In the genomic region with DNA sequence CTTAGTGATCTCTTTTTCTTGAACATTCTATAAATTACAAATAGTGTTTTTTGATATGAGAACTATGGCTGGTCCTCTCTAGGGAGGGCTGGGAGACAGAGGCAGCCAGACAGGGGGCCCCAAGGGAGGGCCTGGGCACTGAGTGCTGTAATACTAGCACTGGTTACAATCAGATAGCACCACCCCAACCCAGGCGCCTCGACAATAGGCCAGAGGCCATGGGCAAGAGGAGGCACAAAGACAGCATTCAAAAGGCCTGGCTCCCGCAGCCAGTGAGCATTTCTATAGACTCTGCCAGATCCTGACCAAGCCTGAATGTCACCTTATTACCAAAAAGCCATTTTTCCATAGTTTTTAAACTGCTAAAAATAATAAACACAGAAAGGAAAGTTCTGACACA, we compare ENCODE assay signal across 19 cellular contexts.
"Had no signal": no experiment of that assay in that cellular context is flagged by ENCODE, and none has a peak within 500 bp of the region (broad histone marks: within the 10 kb centered on the region; RNA-seq: fewer than 3 reads in every experiment).

No MANE protein-coding gene starts in this region.

- H3K36me3 ChIP-seq: brain microvascular endothelial cell, prostate gland, thyroid gland had no signal

- H3K27me3 ChIP-seq: brain microvascular endothelial cell, esophagus muscularis mucosa, hepatocyte, right lobe of liver, thyroid gland had no signal

- H3K27ac ChIP-seq: brain microvascular endothelial cell, esophagus muscularis mucosa, hepatocyte, prostate gland, right lobe of liver, thyroid gland had no signal

- DNase-seq: activated CD4-positive, alpha-beta T cell treated with anti-CD3 and anti-CD28 coated beads for 48 hours; activated CD4-positive, CD25-positive, alpha-beta regulatory T cell; activated CD8-positive, alpha-beta T cell treated with anti-CD3 and anti-CD28 coated beads for 36 hours; activated naive CD4-positive, alpha-beta T cell; activated naive CD8-positive, alpha-beta T cell treated with anti-CD3 and anti-CD28 coated beads for 36 hours; activated T-cell treated with anti-CD3 and anti-CD28 coated beads, Interleukin-2, amount 50 U/mL, for 1 hour; amniotic stem cell; brain microvascular endothelial cell; cortex of kidney; effector CD8-positive, alpha-beta T cell; nephron progenitor cell; right lobe of liver; stimulated activated CD4-positive, alpha-beta T cell treated with anti-CD3 and anti-CD28 coated beads, Interleukin-4, amount 100 ng/mL, for 24 hours; thyroid gland had no signal

- H3K4me3 ChIP-seq: esophagus muscularis mucosa, hepatocyte, prostate gland, right lobe of liver, thyroid gland had no signal

- H3K9me3 ChIP-seq: esophagus muscularis mucosa, prostate gland, right lobe of liver, thyroid gland had no signal

- ATAC-seq: activated CD8-positive, alpha-beta T cell treated with anti-CD3 and anti-CD28 coated beads for 36 hours; activated T-helper 17 cell treated with anti-CD3 and anti-CD28 coated beads, Interleukin-2, amount 50 U/mL, for 72 hours; stimulated activated effector memory CD8-positive, alpha-beta T cell treated with anti-CD3 and anti-CD28 coated beads, Interleukin-12 subunit alpha, Interleukin-12 subunit beta, amount 100 ng/mL, for 72 hours had no signal

- H3K4me1 ChIP-seq: prostate gland had no signal
